Comparison of ENCODE assay signal across 12 cellular contexts in genomic region chr17:57366558-57367351, GRCh38.
DNase-seq lines count a peak whose midpoint lies in the region; ATAC-seq, FAIRE-seq and TF ChIP-seq lines count a peak whose summit lies in the region.
"Had no signal": no experiment of that assay in that cellular context is flagged by ENCODE, and none has a peak within 500 bp of the region (broad histone marks: within the 10 kb centered on the region; RNA-seq: fewer than 3 reads in every experiment).

No MANE protein-coding gene starts in this region.

- CTCF ChIA-PET in Caco-2 (lab: Charles Lee) (interaction anchor here (0.6 to 1.1 kb wide), 2 partner anchors 10 to 123 kb away, joined by 3 read pairs; no protein-coding TSS in a partner anchor), K562 (lab: Yijun Ruan, JAX; ENCODE audit: low intra/inter-chr PET ratio) (no interaction called here)

- no peaks in the 10 kb centered on the region for H3K9me1 ChIP-seq in K562 (ENCODE audit: control insufficient read depth, insufficient read depth, low read length)

- POLR2A ChIA-PET in Caco-2 (lab: Charles Lee) = no interaction called here
- POLR2A ChIA-PET in K562 (lab: Yijun Ruan, JAX) = interaction anchor here (0.6 to 2.3 kb wide), 13 partner anchors 8 to 1877 kb away, joined by 3 to 9 read pairs (median 3); no protein-coding TSS in a partner anchor

- H3K4me1 Mint-ChIP-seq in Caco-2 (ENCODE audit: low read depth, unreplicated experiment) = peaks cover 55% of the 10 kb centered on the region

- H3K23ac ChIP-seq in mesenchymal stem cell (ENCODE audit: low read length in 2 of 2) = no peak overlapping the region

- no peak overlapping the region for H3K18ac ChIP-seq in mesenchymal stem cell (ENCODE audit: low read depth in 1 of 2, low read length in 2 of 2)

- no peak for TF ChIP-seq RAD21 in K562 (CRISPR knock-in tag; conservative IDR thresholded peaks at IDR 0.05 in 1 of 2, IDR thresholded peaks at IDR 0.05 in 1 of 2)

- H3K79me1 ChIP-seq in mesenchymal stem cell (replicated peaks; ENCODE audit: low read length, poor library complexity, severe bottlenecking) = peaks cover 21% of the 10 kb centered on the region

- peaks cover 55% of the 10 kb centered on the region for H3K79me2 ChIP-seq in K562 (ENCODE audit: control insufficient read depth, insufficient read depth, low read length)

- no peak overlapping the region for H3K4me3 Mint-ChIP-seq in Caco-2 (ENCODE audit: unreplicated experiment)
- H3K4me3 Mint-ChIP-seq: activated CD4-positive, alpha-beta T cell treated with anti-CD3 and anti-CD28 coated beads, Interleukin-2, amount 10 ng/mL, durations not matched to agents 24 days and 14 days; activated naive CD8-positive, alpha-beta T cell treated with anti-CD3 and anti-CD28 coated beads, Interleukin-2, amount 50 U/mL, for 24 hours had no signal

- H4K8ac ChIP-seq in mesenchymal stem cell (ENCODE audit: low read length) = no peak overlapping the region

- no peak overlapping the region for H4K91ac ChIP-seq in mesenchymal stem cell (ENCODE audit: low read length)

- no peak for TF ChIP-seq EP300 in K562 (IDR thresholded peaks at IDR 0.05; ENCODE audit: low read length)
- no peak for TF ChIP-seq EP300 in transverse colon (IDR thresholded peaks at IDR 0.05; ENCODE audit: low read depth)
- TF ChIP-seq EP300 in ovary (IDR thresholded peaks at IDR 0.05) = no peak

- H3K4me2 ChIP-seq in K562 (ENCODE audit: insufficient read depth, low read length) (peak overlapping the region; percentile 65), mesenchymal stem cell (ENCODE audit: low read length, poor library complexity, severe bottlenecking) (no peak overlapping the region)

- peak overlapping the region; percentile 96 for H3K27ac Mint-ChIP-seq in Caco-2 (ENCODE audit: unreplicated experiment)
- H3K27ac Mint-ChIP-seq: activated CD4-positive, alpha-beta T cell treated with anti-CD3 and anti-CD28 coated beads, Interleukin-2, amount 10 ng/mL, durations not matched to agents 24 days and 14 days; activated naive CD8-positive, alpha-beta T cell treated with anti-CD3 and anti-CD28 coated beads, Interleukin-2, amount 50 U/mL, for 24 hours had no signal

- intact Hi-C loops in Caco-2 (cut with micrococcal nuclease; ENCODE audit: unreplicated experiment) (loop anchor here (2.0 kb wide), 1 partner anchor 40 kb away; no protein-coding TSS in a partner anchor), K562 (cut with micrococcal nuclease) (no loop called here), transverse colon (cut with DNase I; ENCODE audit: low total_unique reads) (no loop called here), tibial artery (cut with DNase I; ENCODE audit: low total_unique reads) (no loop called here), ovary (cut with DNase I) (no loop called here)

- in situ Hi-C loops in K562 (cut with MboI) (no loop called here), transverse colon (cut with MboI; ENCODE audit: low pct_ligation_motif_present in 1 of 4, low pct_unique_long_range_greater_than_20kb in 1 of 4, low sequenced_read_pairs in 3 of 4) (no loop called here)

- H4K20me1 ChIP-seq in K562 (replicated peaks; ENCODE audit: control insufficient read depth, insufficient read depth, low read length) = no peaks in the 10 kb centered on the region

- no peak overlapping the region for H2BK12ac ChIP-seq in mesenchymal stem cell (ENCODE audit: low read length in 2 of 2)

- H3K9me3 ChIP-seq in Caco-2 (no peaks in the 10 kb centered on the region), K562 (replicated peaks; ENCODE audit: control insufficient read depth, insufficient read depth, low read depth, low read length) (no peaks in the 10 kb centered on the region), mesenchymal stem cell (ENCODE audit: control insufficient read depth, low read length) (no peaks in the 10 kb centered on the region), transverse colon (no peaks in the 10 kb centered on the region), tibial artery (no peaks in the 10 kb centered on the region), ovary (no peaks in the 10 kb centered on the region)

- no peaks in the 10 kb centered on the region for H3K27me3 Mint-ChIP-seq in Caco-2 (ENCODE audit: insufficient read depth, unreplicated experiment)
- H3K27me3 Mint-ChIP-seq: activated CD4-positive, alpha-beta T cell treated with anti-CD3 and anti-CD28 coated beads, Interleukin-2, amount 10 ng/mL, durations not matched to agents 24 days and 14 days; activated naive CD8-positive, alpha-beta T cell treated with anti-CD3 and anti-CD28 coated beads, Interleukin-2, amount 50 U/mL, for 24 hours had no signal

- H3K9ac ChIP-seq in K562 (ENCODE audit: insufficient read depth in 1 of 2, low read depth in 2 of 2, low read length in 2 of 2) (peak overlapping the region; percentile 23 to 49; a peak in 3 of 4 replicates), mesenchymal stem cell (ENCODE audit: low read length) (no peak overlapping the region)

- H3K4me3 ChIP-seq in Caco-2 (ENCODE audit: low read depth, low read length) (no peak overlapping the region), K562 (no peak overlapping the region), mesenchymal stem cell (ENCODE audit: insufficient read depth in 1 of 2, low read depth in 1 of 2, low read length in 2 of 2) (no peak overlapping the region), transverse colon (no peak overlapping the region), tibial artery (no peak overlapping the region), ovary (no peak overlapping the region)

- H2AK5ac ChIP-seq in mesenchymal stem cell (ENCODE audit: low read length, severe bottlenecking) = no peak overlapping the region

- H3K27me3 ChIP-seq in Caco-2 (replicated peaks; ENCODE audit: control insufficient read depth, insufficient read depth, low read length) (no peaks in the 10 kb centered on the region), K562 (ENCODE audit: control insufficient read depth in 2 of 2, insufficient read depth in 2 of 2, low read length in 2 of 2) (no peaks in the 10 kb centered on the region), mesenchymal stem cell (ENCODE audit: control insufficient read depth in 1 of 2, insufficient read depth in 1 of 2, low read length in 2 of 2) (no peaks in the 10 kb centered on the region), transverse colon (no peaks in the 10 kb centered on the region), tibial artery (no peaks in the 10 kb centered on the region), ovary (no peaks in the 10 kb centered on the region)

- TF ChIP-seq POLR2A in K562 (conservative IDR thresholded peaks at IDR 0.05) (no peak), transverse colon (IDR thresholded peaks at IDR 0.05) (no peak), ovary (IDR thresholded peaks at IDR 0.05) (no peak)

- H3K4ac ChIP-seq in mesenchymal stem cell (ENCODE audit: low read depth in 1 of 2, low read length in 2 of 2) = no peak overlapping the region

- no peaks in the 10 kb centered on the region for H3K9me3 Mint-ChIP-seq in Caco-2 (ENCODE audit: unreplicated experiment)
- H3K9me3 Mint-ChIP-seq: activated CD4-positive, alpha-beta T cell treated with anti-CD3 and anti-CD28 coated beads, Interleukin-2, amount 10 ng/mL, durations not matched to agents 24 days and 14 days; activated naive CD8-positive, alpha-beta T cell treated with anti-CD3 and anti-CD28 coated beads, Interleukin-2, amount 50 U/mL, for 24 hours had no signal

- BruUV-seq in Caco-2 (replicated peaks; lab: Mats Ljungman, UMichigan) = no TSS peak
- BruUV-seq in K562 (replicated peaks; lab: Mats Ljungman, UMichigan) = no TSS peak

- DNase-seq in Caco-2 (peak; percentile 38 to 52), NCI-H1105 treated with DMSO at 0.1 percent for 48 hours (lab: John Stamatoyannopoulos, UW) (peak; percentile 82), K562 (ENCODE audit: extremely low read depth in 1 of 4, low spot score in 3 of 4) (peak; percentile 35 to 75 (median 54)), mesenchymal stem cell (no peak), transverse colon (no peak), tibial artery (no peak), ovary (no peak)
- DNase-seq: activated CD4-positive, alpha-beta T cell treated with anti-CD3 and anti-CD28 coated beads, Interleukin-2, amount 10 ng/mL, durations not matched to agents 24 days and 14 days; activated naive CD8-positive, alpha-beta T cell treated with anti-CD3 and anti-CD28 coated beads, Interleukin-2, amount 50 U/mL, for 24 hours; SHP77 had no signal

- H3K4me1 ChIP-seq in Caco-2 = peaks cover 69% of the 10 kb centered on the region
- peaks cover 20 to 51% of the 10 kb centered on the region in 2 experiments for H3K4me1 ChIP-seq in K562 (replicated peaks in 1 of 2; ENCODE audit: control insufficient read depth in 2 of 2, insufficient read depth in 2 of 2, low read length in 2 of 2)
- H3K4me1 ChIP-seq in mesenchymal stem cell (ENCODE audit: control insufficient read depth, insufficient read depth, low read depth, low read length) = peaks cover 39% of the 10 kb centered on the region
- H3K4me1 ChIP-seq in transverse colon = no peaks in the 10 kb centered on the region
- peaks cover 0 to 17% (median 8%) of the 10 kb centered on the region in 4 donors for H3K4me1 ChIP-seq in tibial artery
- peaks cover 34% of the 10 kb centered on the region for H3K4me1 ChIP-seq in ovary (ENCODE audit: insufficient read depth)

- no peak overlapping the region for H2BK15ac ChIP-seq in mesenchymal stem cell (ENCODE audit: low read depth, poor library complexity, severe bottlenecking)

- peak; percentile 75 for ATAC-seq in K562
- ATAC-seq in HG03469 (IDR thresholded peaks at IDR 0.05; ENCODE audit: unreplicated experiment) = no peak
- ATAC-seq: activated naive CD8-positive, alpha-beta T cell treated with anti-CD3 and anti-CD28 coated beads, Interleukin-2, amount 50 U/mL, for 24 hours had no signal

- H2BK5ac ChIP-seq in mesenchymal stem cell (ENCODE audit: low read depth, low read length, poor library complexity, severe bottlenecking) = no peak overlapping the region

- peaks cover 55% of the 10 kb centered on the region for H3K36me3 Mint-ChIP-seq in Caco-2 (ENCODE audit: insufficient read depth, unreplicated experiment)

- TF ChIP-seq CTCF in Caco-2 (IDR thresholded peaks at IDR 0.05; ENCODE audit: insufficient read depth in 1 of 2, low read depth in 1 of 2, low read length in 1 of 2, severe bottlenecking in 1 of 2, unreplicated experiment in 1 of 2) (no peak), K562 (IDR thresholded peaks at IDR 0.05 in 2 of 3, conservative IDR thresholded peaks at IDR 0.05 in 1 of 3; ENCODE audit: insufficient read depth in 2 of 3, low read depth in 1 of 3, low read length in 3 of 3) (no peak), transverse colon (IDR thresholded peaks at IDR 0.05) (no peak), tibial artery (IDR thresholded peaks at IDR 0.05) (no peak), ovary (IDR thresholded peaks at IDR 0.05) (no peak)

- FAIRE-seq in K562 (lab: Jason Lieb, UNC) = peak; percentile 79
- FAIRE-seq: endometrium had no signal

- H2AFZ ChIP-seq in K562 (ENCODE audit: low read depth, low read length) (peak overlapping the region; percentile 48), mesenchymal stem cell (ENCODE audit: low read depth, low read length) (no peak overlapping the region)

- H3K27ac ChIP-seq in K562 (ENCODE audit: extremely low read depth, low read depth, low read length) (peak overlapping the region; percentile 81), mesenchymal stem cell (ENCODE audit: low read length, poor library complexity, severe bottlenecking) (peak overlapping the region; percentile 72), transverse colon (no peak overlapping the region), tibial artery (no peak overlapping the region), ovary (no peak overlapping the region)

- H2BK120ac ChIP-seq in mesenchymal stem cell (ENCODE audit: low read depth, low read length) = no peak overlapping the region

- no peaks in the 10 kb centered on the region; the same call in 1 of the 2 replicates for H3K36me3 ChIP-seq in Caco-2 (ENCODE audit: control insufficient read depth, insufficient read depth, low read length)
- no peaks in the 10 kb centered on the region for H3K36me3 ChIP-seq in K562 (ENCODE audit: control insufficient read depth, insufficient read depth, low read length)
- H3K36me3 ChIP-seq in mesenchymal stem cell (ENCODE audit: control insufficient read depth in 1 of 2, insufficient read depth in 2 of 2, low read depth in 1 of 2, low read length in 2 of 2) = no peaks in the 10 kb centered on the region
- no peaks in the 10 kb centered on the region for H3K36me3 ChIP-seq in transverse colon
- no peaks in the 10 kb centered on the region for H3K36me3 ChIP-seq in tibial artery
- H3K36me3 ChIP-seq in ovary = no peaks in the 10 kb centered on the region

- no peak overlapping the region for H3K14ac ChIP-seq in mesenchymal stem cell (ENCODE audit: low read length in 2 of 2)

- 23% methylated on average over 13 of the region's 13 CpGs for WGBS in K562 (ENCODE audit: insufficient coverage, low coverage, missing lambda C conversion rate)
- WGBS in mesenchymal stem cell = 77% methylated on average over 10 of the region's 13 CpGs
- WGBS in transverse colon (ENCODE audit: low coverage in 1 of 2), 2 donors = 60 to 94% methylated on average over 3 to 13 of the region's 13 CpGs
- 43 to 51% (median 50%) methylated on average over 13 of the region's 13 CpGs for WGBS in ovary, 3 donors

Comparison
In these comparisons a context has a peak if more than half of its experiments do, and no peak if none do; other contexts are left out.
1. DNase-seq: peak in Caco-2 (2 of 2), NCI-H1105 treated with DMSO at 0.1 percent for 48 hours (single experiment) and K562 (4 of 4); none in mesenchymal stem cell (single experiment), transverse colon (single experiment), tibial artery (0 of 2) and ovary (0 of 5).
2. H3K27ac ChIP-seq: peak in K562 (single experiment) and mesenchymal stem cell (single experiment); none in transverse colon (0 of 4), tibial artery (0 of 2) and ovary (0 of 2).